In the genomic region with DNA sequence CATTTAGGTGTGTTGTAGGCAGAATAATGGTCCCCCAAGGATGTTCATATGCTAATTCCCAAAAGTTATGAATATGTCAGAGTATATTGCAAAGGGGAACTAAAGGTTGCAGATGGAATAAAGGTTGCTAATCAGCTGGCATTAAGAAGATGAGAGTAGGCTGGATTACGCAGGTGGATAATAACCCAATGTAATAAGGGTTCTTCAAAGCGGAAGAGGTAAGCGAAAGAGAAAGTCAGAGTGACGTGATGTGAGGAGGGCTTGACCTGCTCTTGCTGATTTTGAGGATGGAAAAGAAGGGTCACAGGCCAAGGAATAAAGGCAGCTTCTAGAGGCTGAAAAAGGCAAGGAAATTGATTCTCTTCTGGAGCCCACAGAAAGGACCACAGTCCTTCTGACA, we compare ENCODE assay signal across 19 cellular contexts.
DNase-seq lines count a peak whose midpoint lies in the region; ATAC-seq, FAIRE-seq and TF ChIP-seq lines count a peak whose summit lies in the region.
"Had no signal": no experiment of that assay in that cellular context is flagged by ENCODE, and none has a peak within 500 bp of the region (broad histone marks: within the 10 kb centered on the region; RNA-seq: fewer than 3 reads in every experiment).

No MANE protein-coding gene starts in this region.

- H3K56ac ChIP-seq in H1 (replicated peaks; ENCODE audit: insufficient read length, low read depth, low read length), result no peak overlapping the region

- H3K4me3 ChIP-seq in SK-N-SH (ENCODE audit: low read depth in 2 of 2, low read length in 1 of 2) (no peak overlapping the region), OCI-LY3 (ENCODE audit: low read length) (peak overlapping the region; percentile 44; the same call in 1 of the 2 replicates), H1 (ENCODE audit: extremely low read depth in 1 of 4, insufficient read depth in 2 of 4, low read depth in 3 of 4, low read length in 4 of 4) (no peak overlapping the region)
- H3K4me3 ChIP-seq: BLaER1 had no signal

- H3K27ac ChIP-seq in SK-N-SH (ENCODE audit: low read depth in 2 of 2, low read length in 1 of 2) (no peak overlapping the region), OCI-LY3 (ENCODE audit: low read length) (no peak overlapping the region), H1 (ENCODE audit: low read depth, low read length) (no peak overlapping the region)
- H3K27ac ChIP-seq: 22Rv1, BLaER1, C4-2B had no signal

- no peak overlapping the region for H3K4me2 ChIP-seq in SK-N-SH
- peak overlapping the region; percentile 36 for H3K4me2 ChIP-seq in OCI-LY3 (ENCODE audit: low read length)
- H3K4me2 ChIP-seq in H1 (ENCODE audit: insufficient read depth in 1 of 2, low read depth in 2 of 2, low read length in 2 of 2), result no peak overlapping the region
- H3K4me2 ChIP-seq: BLaER1 had no signal

- no peaks in the 10 kb centered on the region for H4K20me1 ChIP-seq in SK-N-SH (ENCODE audit: insufficient read depth)
- H4K20me1 ChIP-seq in OCI-LY3 (ENCODE audit: insufficient read depth, low read length), result no peaks in the 10 kb centered on the region
- H4K20me1 ChIP-seq in H1 (replicated peaks in 1 of 2; ENCODE audit: control insufficient read depth in 1 of 2, insufficient read depth in 2 of 2, low read length in 2 of 2), result no peaks in the 10 kb centered on the region
- H4K20me1 ChIP-seq: BLaER1 had no signal

- H3K9me3 ChIP-seq in SK-N-SH (no peaks in the 10 kb centered on the region), OCI-LY3 (ENCODE audit: insufficient read depth, low read length) (no peaks in the 10 kb centered on the region), H1 (ENCODE audit: insufficient read depth in 2 of 2, low read depth in 1 of 2, low read length in 1 of 2) (no peaks in the 10 kb centered on the region)
- H3K9me3 ChIP-seq: Caco-2 had no signal

- ATAC-seq in SK-N-SH treated with all-trans-retinoic acid at 6 μM for 48 hours (no peak), HG02884 (IDR thresholded peaks at IDR 0.05; ENCODE audit: unreplicated experiment) (no peak), GM19395 (IDR thresholded peaks at IDR 0.05; ENCODE audit: unreplicated experiment) (no peak), GM18517 (IDR thresholded peaks at IDR 0.05; ENCODE audit: unreplicated experiment) (no peak)
- ATAC-seq: CD8-positive, alpha-beta T cell had no signal

- TF ChIP-seq EP300 in SK-N-SH (IDR thresholded peaks at IDR 0.05; ENCODE audit: borderline replicate concordance in 1 of 2, low read depth in 1 of 2, low read length in 1 of 2) (no peak), H1 (IDR thresholded peaks at IDR 0.05; ENCODE audit: borderline replicate concordance in 1 of 2, low read depth in 2 of 2, low read length in 2 of 2) (no peak)

- H4K91ac ChIP-seq in H1 (replicated peaks; ENCODE audit: insufficient read length, low read length), result no peak overlapping the region

- H3K36me3 ChIP-seq in SK-N-SH (replicated peaks in 1 of 2; ENCODE audit: control insufficient read depth in 1 of 2, insufficient read depth in 2 of 2, low read length in 1 of 2) (no peaks in the 10 kb centered on the region), OCI-LY3 (replicated peaks; ENCODE audit: low read depth, low read length) (no peaks in the 10 kb centered on the region), H1 (ENCODE audit: control insufficient read depth in 2 of 4, insufficient read depth in 4 of 4, low read length in 3 of 4) (no peaks in the 10 kb centered on the region)
- H3K36me3 ChIP-seq: BLaER1 had no signal

- no peak overlapping the region for H3K18ac ChIP-seq in H1 (ENCODE audit: extremely low read depth, low read length)

- no peak overlapping the region for H3K4ac ChIP-seq in H1 (replicated peaks; ENCODE audit: insufficient read length, low read depth, low read length)

- POLR2A ChIA-PET in SK-N-SH (lab: Yijun Ruan, JAX), result no interaction called here
- POLR2A ChIA-PET in H1 (lab: Charles Lee; ENCODE audit: partially characterized antibody), result no interaction called here

- H3K4me1 ChIP-seq in SK-N-SH (ENCODE audit: control insufficient read depth in 1 of 2, insufficient read depth in 2 of 2, low read depth in 1 of 2, low read length in 1 of 2), result no peaks in the 10 kb centered on the region
- H3K4me1 ChIP-seq in OCI-LY3 (ENCODE audit: low read length), result peaks cover 4% of the 10 kb centered on the region
- H3K4me1 ChIP-seq in H1 (replicated peaks in 1 of 4; ENCODE audit: control insufficient read depth in 3 of 4, insufficient read depth in 4 of 4, low read length in 3 of 4), result 0 out of 7 replicates have a peak, but pooled peaks cover 0 to 3% (median 0%) of the 10 kb centered on the region in 4 experiments
- H3K4me1 ChIP-seq: Caco-2 had no signal

- FAIRE-seq in H1 (lab: Jason Lieb, UNC), result no peak
- FAIRE-seq: A204.1 had no signal

- H4K8ac ChIP-seq in H1 (ENCODE audit: extremely low read depth, insufficient read depth, low read length), result no peak overlapping the region

- TF ChIP-seq RAD21 in SK-N-SH (IDR thresholded peaks at IDR 0.05; ENCODE audit: low read length) (no peak), H1 (IDR thresholded peaks at IDR 0.05 in 1 of 2, conservative IDR thresholded peaks at IDR 0.05 in 1 of 2; ENCODE audit: low read depth in 2 of 2, low read length in 2 of 2) (no peak)

- H3K79me2 ChIP-seq in SK-N-SH (ENCODE audit: insufficient read depth) (no peaks in the 10 kb centered on the region), OCI-LY3 (ENCODE audit: low read length) (no peaks in the 10 kb centered on the region), H1 (ENCODE audit: control insufficient read depth in 1 of 2, insufficient read depth in 2 of 2, low read length in 2 of 2) (no peaks in the 10 kb centered on the region)

- CTCF ChIA-PET in SK-N-SH (lab: Yijun Ruan, JAX) (no interaction called here), H1 (lab: Charles Lee; ENCODE audit: partially characterized antibody) (interaction anchor here (0.6 to 1.0 kb wide), 4 partner anchors 43 to 512 kb away, joined by 3 read pairs; no protein-coding TSS in a partner anchor)

- H3K23me2 ChIP-seq in H1 (ENCODE audit: low read depth, low read length), result no peaks in the 10 kb centered on the region

- H3K23ac ChIP-seq in H1 (ENCODE audit: insufficient read length), result no peak overlapping the region

- H2BK20ac ChIP-seq in H1 (ENCODE audit: low read length), result no peak overlapping the region

- H2BK120ac ChIP-seq in H1 (replicated peaks; ENCODE audit: low read depth, low read length), result no peak overlapping the region

- WGBS in SK-N-SH (ENCODE audit: low lambda C conversion rate), result 75% methylated on average over 4 of the region's 4 CpGs
- whole genome bisulfite sequencing in H1 (ENCODE audit: extremely low coverage in 1 of 2, insufficient coverage in 1 of 2, insufficient read length in 1 of 2, insufficient replicate concordance in 2 of 2, low coverage in 1 of 2, low lambda C conversion rate in 2 of 2, missing lambda C conversion rate in 1 of 2), 2 experiments, result 97% methylated on average over 4 of the region's 4 CpGs; no CpG with 5 or more reads in 1 of the 2 experiments

- H4K5ac ChIP-seq in H1 (ENCODE audit: insufficient read length, low read depth, low read length), result no peak overlapping the region

- no peak overlapping the region for H2AK5ac ChIP-seq in H1 (ENCODE audit: low read depth, low read length)

- no peak overlapping the region for H3K14ac ChIP-seq in H1 (ENCODE audit: insufficient read length)

- TF ChIP-seq CTCF in SK-N-SH (IDR thresholded peaks at IDR 0.05) (no peak), OCI-LY3 (IDR thresholded peaks at IDR 0.05; ENCODE audit: low read depth, low read length) (no peak), H1 (IDR thresholded peaks at IDR 0.05; ENCODE audit: control extremely low read depth in 1 of 3, insufficient read depth in 1 of 3, low read depth in 1 of 3, low read length in 3 of 3) (no peak)

- H3K9ac ChIP-seq in SK-N-SH, result no peak overlapping the region
- H3K9ac ChIP-seq in OCI-LY3 (ENCODE audit: low read length), result no peak overlapping the region
- H3K9ac ChIP-seq in H1 (replicated peaks in 1 of 4; ENCODE audit: extremely low read depth in 1 of 4, low read depth in 3 of 4, low read length in 3 of 4), result no peak overlapping the region
- H3K9ac ChIP-seq: BLaER1 had no signal

- no peak overlapping the region for H2BK5ac ChIP-seq in H1 (ENCODE audit: low read depth, low read length)

- no peaks in the 10 kb centered on the region for H3K27me3 ChIP-seq in SK-N-SH (ENCODE audit: insufficient read depth)
- no peaks in the 10 kb centered on the region for H3K27me3 ChIP-seq in OCI-LY3 (ENCODE audit: low read depth, low read length)
- H3K27me3 ChIP-seq in H1 (replicated peaks in 1 of 4; ENCODE audit: control insufficient read depth in 3 of 4, extremely low read depth in 1 of 4, insufficient read depth in 3 of 4, low read length in 3 of 4), result no peaks in the 10 kb centered on the region
- H3K27me3 ChIP-seq: BLaER1 had no signal

- H2AFZ ChIP-seq in SK-N-SH (ENCODE audit: low read depth), result no peak overlapping the region
- no peak overlapping the region; the same call in 1 of the 2 replicates for H2AFZ ChIP-seq in OCI-LY3 (ENCODE audit: low read depth, low read length)
- H2AFZ ChIP-seq in H1 (ENCODE audit: low read length), result 0 out of 2 replicates have a peak overlapping the region, but pooled peaks have one; percentile 5

- H2BK15ac ChIP-seq in H1 (ENCODE audit: low read length), result no peak overlapping the region

- DNase-seq in SK-N-SH, result no peak
- no peak for DNase-seq in H1 (ENCODE audit: low read depth in 1 of 2, low spot score in 2 of 2)
- DNase-seq: Caco-2; CD4-positive, CD25-positive, alpha-beta regulatory T cell; CD8-positive, alpha-beta T cell; DMS153; DND-41; GOT3; H7; HCEC 1CT had no signal

- no peaks in the 10 kb centered on the region for H3K9me2 ChIP-seq in SK-N-SH

- no peak overlapping the region for H2BK12ac ChIP-seq in H1 (ENCODE audit: low read depth, low read length)

- no peaks in the 10 kb centered on the region for H3K79me1 ChIP-seq in H1 (ENCODE audit: low read depth, low read length)

- H3F3A ChIP-seq in SK-N-SH (replicated peaks; ENCODE audit: insufficient read depth), result no peaks in the 10 kb centered on the region

- no peak for TF ChIP-seq POLR2A in H1 (IDR thresholded peaks at IDR 0.05; ENCODE audit: control extremely low read depth in 1 of 2, low read depth in 2 of 2, low read length in 2 of 2)

TF ChIP-seq in SK-N-SH, 30 proteins besides CTCF, POLR2A, EP300 and RAD21:
- no peak for TF ChIP-seq YY1 (IDR thresholded peaks at IDR 0.05; ENCODE audit: low read depth)
- TF ChIP-seq POLR2AphosphoS5 (IDR thresholded peaks at IDR 0.05; ENCODE audit: low read depth, low read length), result peak; percentile 67; the same call in 1 of the 2 replicates

TF ChIP-seq in H1, 55 proteins besides CTCF, POLR2A, EP300 and RAD21 (continues in another document):
- no peak for TF ChIP-seq MAX (IDR thresholded peaks at IDR 0.05)
- TF ChIP-seq, protein P1, sequence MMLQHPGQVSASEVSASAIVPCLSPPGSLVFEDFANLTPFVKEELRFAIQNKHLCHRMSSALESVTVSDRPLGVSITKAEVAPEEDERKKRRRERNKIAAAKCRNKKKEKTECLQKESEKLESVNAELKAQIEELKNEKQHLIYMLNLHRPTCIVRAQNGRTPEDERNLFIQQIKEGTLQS (IDR thresholded peaks at IDR 0.05; ENCODE audit: insufficient read depth, low read depth, low read length), result no peak
- no peak for TF ChIP-seq NANOG (IDR thresholded peaks at IDR 0.05; ENCODE audit: insufficient read depth, low read depth, low read length, poor library complexity, severe bottlenecking)
- no peak for TF ChIP-seq TEAD4 (IDR thresholded peaks at IDR 0.05; ENCODE audit: low read depth, low read length)

Comparison
In these comparisons a context has a peak if more than half of its experiments do, and no peak if none do; other contexts are left out.
1. Of the 17 proteins assayed by ChIP-seq in both H1 and SK-N-SH: peak only in H1: none; only in SK-N-SH: POLR2AphosphoS5; in both: none; in neither: 16.